ENCODE assay signal across 8 cellular contexts in the genomic region with DNA sequence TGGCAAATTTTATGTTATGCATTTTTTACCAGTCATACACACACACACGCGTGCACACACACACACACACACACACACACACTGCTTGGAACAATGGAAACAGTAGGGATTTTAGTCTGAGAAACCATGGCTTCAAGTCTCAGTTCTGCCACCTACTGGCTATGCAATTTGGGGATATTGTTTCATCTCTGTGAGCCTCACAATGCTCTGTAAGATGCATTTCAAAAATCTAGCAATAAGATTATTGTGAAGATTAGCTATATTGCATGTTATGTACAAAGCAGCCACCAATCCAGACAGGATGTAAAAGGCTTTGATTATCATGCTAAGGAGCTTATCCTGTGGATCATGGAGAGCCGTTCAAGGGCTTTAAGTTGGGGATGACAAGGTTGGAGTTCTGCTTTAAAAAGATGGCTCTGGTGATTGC.
DNase-seq lines count a peak whose midpoint lies in the region; ATAC-seq and TF ChIP-seq lines count a peak whose summit lies in the region.

No MANE protein-coding gene starts in this region.

- no peak overlapping the region for H3K27ac Mint-ChIP-seq in stimulated activated naive CD8-positive, alpha-beta T cell treated with anti-CD3 and anti-CD28 coated beads, Interleukin-15, amount 100 ng/mL, for 72 hours

- TF ChIP-seq CTCF in body of pancreas (IDR thresholded peaks at IDR 0.05) (peak in 6 of 7 experiments; percentile 32 to 61 (median 54)), lower lobe of right lung (IDR thresholded peaks at IDR 0.05) (peak; percentile 42)

- H3K4me1 ChIP-seq in body of pancreas (no peaks in the 10 kb centered on the region), lower lobe of right lung (no peaks in the 10 kb centered on the region)

- H3K4me1 Mint-ChIP-seq in stimulated activated naive CD8-positive, alpha-beta T cell treated with anti-CD3 and anti-CD28 coated beads, Interleukin-15, amount 100 ng/mL, for 72 hours = peaks cover 24% of the 10 kb centered on the region

- H3K27me3 Mint-ChIP-seq in stimulated activated naive CD8-positive, alpha-beta T cell treated with anti-CD3 and anti-CD28 coated beads, Interleukin-15, amount 100 ng/mL, for 72 hours = peaks cover 24% of the 10 kb centered on the region

- WGBS in body of pancreas, 2 donors = 31 to 35% methylated on average over 3 of the region's 3 CpGs

- no peaks in the 10 kb centered on the region for H3K9me3 Mint-ChIP-seq in stimulated activated naive CD8-positive, alpha-beta T cell treated with anti-CD3 and anti-CD28 coated beads, Interleukin-15, amount 100 ng/mL, for 72 hours

- DNase-seq in CD1c-positive myeloid dendritic cell (ENCODE audit: extremely low spot score) (peak; percentile 20), NCI-H446 (lab: John Stamatoyannopoulos, UW) (peak; percentile 15 to 42), body of pancreas (peak in 1 of 4 donors; percentile 40), lower lobe of right lung (no peak)
- DNase-seq in stimulated activated naive CD8-positive, alpha-beta T cell treated with anti-CD3 and anti-CD28 coated beads, Interleukin-15, amount 100 ng/mL, for 72 hours = no peak

- H3K9me3 ChIP-seq in body of pancreas = no peaks in the 10 kb centered on the region
- H3K9me3 ChIP-seq in lower lobe of right lung = no peaks in the 10 kb centered on the region

- no peaks in the 10 kb centered on the region for H3K27me3 ChIP-seq in body of pancreas
- H3K27me3 ChIP-seq in lower lobe of right lung (ENCODE audit: low read depth) = no peaks in the 10 kb centered on the region

- no peak overlapping the region for H3K4me3 Mint-ChIP-seq in stimulated activated naive CD8-positive, alpha-beta T cell treated with anti-CD3 and anti-CD28 coated beads, Interleukin-15, amount 100 ng/mL, for 72 hours

- no peaks in the 10 kb centered on the region for H3K36me3 ChIP-seq in body of pancreas (replicated peaks in 1 of 2; ENCODE audit: insufficient read depth in 1 of 2, low read depth in 2 of 2)
- H3K36me3 ChIP-seq in lower lobe of right lung = no peaks in the 10 kb centered on the region

- H3K27ac ChIP-seq in body of pancreas = no peak overlapping the region
- H3K27ac ChIP-seq in lower lobe of right lung = peak overlapping the region; percentile 58

- intact Hi-C loops in body of pancreas (cut with DNase I) = no loop called here
- intact Hi-C loops in lower lobe of right lung (cut with DNase I) = no loop called here

- H3K4me3 ChIP-seq in body of pancreas (no peak overlapping the region), lower lobe of right lung (no peak overlapping the region)

- TF ChIP-seq POLR2A in body of pancreas (IDR thresholded peaks at IDR 0.05) = no peak

- peak; percentile 42 for ATAC-seq in GM18909 (IDR thresholded peaks at IDR 0.05; ENCODE audit: poor library complexity, unreplicated experiment)
- no peak for ATAC-seq in body of pancreas
- no peak for ATAC-seq in lower lobe of right lung
- no peak for ATAC-seq in GM19328 (IDR thresholded peaks at IDR 0.05; ENCODE audit: unreplicated experiment)
- ATAC-seq in GM21360 (IDR thresholded peaks at IDR 0.05; ENCODE audit: unreplicated experiment) = no peak
- no peak for ATAC-seq in stimulated activated naive CD8-positive, alpha-beta T cell treated with anti-CD3 and anti-CD28 coated beads, Interleukin-15, amount 100 ng/mL, for 72 hours

Comparison
In these comparisons a context has a peak if more than half of its experiments do, and no peak if none do; other contexts are left out.
1. DNase-seq: peak in CD1c-positive myeloid dendritic cell (single experiment) and NCI-H446 (2 of 2); none in lower lobe of right lung (single experiment) and stimulated activated naive CD8-positive, alpha-beta T cell treated with anti-CD3 and anti-CD28 coated beads, Interleukin-15, amount 100 ng/mL, for 72 hours (0 of 2).